In genomic region chr4:55345980-55346850, GRCh38 we compare ENCODE assay signal across 8 cellular contexts. TPM values are rescaled to one million over a fixed set of nuclear protein-coding genes. Genes with fewer than 3 reads are reported as not detected.
A peak's percentile ranks its signal among the peaks of the same experiment; 100 is the strongest.
DNase-seq lines count a peak whose midpoint lies in the region; ATAC-seq and TF ChIP-seq lines count a peak whose summit lies in the region.

SRD5A3 (plus strand) TSS chr4:55346242; CDS start chr4:55346337, 95 bp downstream.

- DNase-seq in NK-92 treated with Interleukin-12 subunit alpha and Interleukin-12 subunit beta, amount 100 ng/mL, for 24 hours (lab: John Stamatoyannopoulos, UW): peak; percentile 80
- DNase-seq in NK-92 (lab: John Stamatoyannopoulos, UW; ENCODE audit: unreplicated experiment) (no peak), NCI-H1694 (lab: John Stamatoyannopoulos, UW) (peak; percentile 32), T1000 (lab: John Stamatoyannopoulos, UW) (peak; percentile 72), astrocyte of the hippocampus (ENCODE audit: low read depth, low spot score) (peak; percentile 93), hypothalamus (lab: John Stamatoyannopoulos, UW) (peak; percentile 32 to 93 (median 80)), sigmoid colon (peak; percentile 92)

- TF ChIP-seq EP300 in sigmoid colon (IDR thresholded peaks at IDR 0.05): no peak

- no peaks in the 10 kb centered on the region for H3K36me3 ChIP-seq in sigmoid colon

- H3K27me3 ChIP-seq in sigmoid colon: no peaks in the 10 kb centered on the region

- intact Hi-C loops in sigmoid colon (cut with DNase I): loop anchor here (1.0 to 5.0 kb wide), 6 partner anchors 50 to 1561 kb away; partner anchors contain the start of genes CLOCK, EXOC1 and REST

- H3K4me3 ChIP-seq in sigmoid colon: peak within 1 kb of the TSS; percentile 63 to 87 (median 74)

- peak; percentile 78 to 97 (median 80) for TF ChIP-seq CTCF in sigmoid colon (IDR thresholded peaks at IDR 0.05)

- ATAC-seq in HG02884 (IDR thresholded peaks at IDR 0.05; ENCODE audit: unreplicated experiment): peak; percentile 89

- WGBS in sigmoid colon, 2 donors: 0% methylated on average over 95 of the region's 95 CpGs

- no peak for TF ChIP-seq POLR2A in sigmoid colon (IDR thresholded peaks at IDR 0.05)

- H3K9me3 ChIP-seq in sigmoid colon: no peaks in the 10 kb centered on the region

- peak within 1 kb of the TSS; percentile 93 to 99 (median 98) for H3K27ac ChIP-seq in sigmoid colon

- H3K4me1 ChIP-seq in sigmoid colon: peaks cover 0 to 22% (median 15%) of the 10 kb centered on the region in 4 donors

RNA-seq across cellular contexts. Expression of gene SRD5A3, which starts in this region (rescaled TPM):
- total RNA-seq in sigmoid colon: 1 to 10 TPM; 2.2 to 5.4 (median 3.3) TPM
- polyA plus RNA-seq in sigmoid colon: 1 to 10 TPM; 4.4 to 9.3 (median 4.8) TPM
